ENCODE assay signal across 20 cellular contexts in the genomic region with DNA sequence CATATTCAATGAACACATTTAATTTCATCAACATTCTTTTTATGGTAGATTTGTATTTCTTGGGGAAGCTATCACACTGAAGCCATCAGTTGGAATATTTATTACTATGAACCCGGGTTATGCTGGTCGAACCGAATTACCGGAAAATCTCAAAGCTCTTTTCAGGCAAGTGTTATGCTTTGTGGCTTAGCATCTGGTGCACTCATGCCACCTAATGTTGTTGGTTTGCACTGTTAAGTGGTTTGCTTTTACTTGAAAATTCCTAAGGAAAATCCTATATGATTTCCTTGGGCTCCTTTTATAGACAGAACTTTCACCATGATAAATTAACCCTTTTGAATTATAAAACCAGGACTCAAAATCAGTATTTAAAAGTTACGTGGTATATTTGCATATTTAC.
A peak's percentile ranks its signal among the peaks of the same experiment; 100 is the strongest.
DNase-seq lines count a peak whose midpoint lies in the region; ATAC-seq and TF ChIP-seq lines count a peak whose summit lies in the region.
"Had no signal": no experiment of that assay in that cellular context is flagged by ENCODE, and none has a peak within 500 bp of the region (broad histone marks: within the 10 kb centered on the region; RNA-seq: fewer than 3 reads in every experiment).

No MANE protein-coding gene starts in this region.

- DNase-seq in GM13977 (ENCODE audit: low spot score) (no peak), SK-MEL-5 (ENCODE audit: low read depth, low spot score) (peak; percentile 9), glutamatergic neuron (no peak), body of pancreas (no peak)
- DNase-seq: activated CD4-positive, alpha-beta T cell treated with anti-CD3 and anti-CD28 coated beads, Interleukin-2, amount 10 ng/mL, durations not matched to agents 24 days and 14 days; activated naive CD8-positive, alpha-beta T cell treated with anti-CD3 and anti-CD28 coated beads, Interleukin-2, amount 50 U/mL, for 24 hours; activated T-cell treated with anti-CD3 and anti-CD28 coated beads, Interleukin-2, amount 50 U/mL, for 48 hours; Karpas-422; NCI-H187; NCI-H774; ovary; SJCRH30; spleen; uterus had no signal

- H3K4me3 ChIP-seq in body of pancreas: no peak overlapping the region
- H3K4me3 ChIP-seq: BLaER1 treated with 17β-estradiol and CSF1 and Interleukin-3, amounts not matched to agents 10 nM and 100 nM; ovary; SJCRH30; spleen; uterus had no signal

- peak; percentile 31; the same call in 1 of the 2 replicates for TF ChIP-seq CTCF in C4-2B (conservative IDR thresholded peaks at IDR 0.05)
- TF ChIP-seq CTCF in GM13977 (IDR thresholded peaks at IDR 0.05; ENCODE audit: extremely low read depth, insufficient read depth, missing control alignments): peak; percentile 9
- no peak for TF ChIP-seq CTCF in glutamatergic neuron (IDR thresholded peaks at IDR 0.05; ENCODE audit: partially characterized antibody, unreplicated experiment)
- no peak for TF ChIP-seq CTCF in body of pancreas (IDR thresholded peaks at IDR 0.05)

- H3K4me1 ChIP-seq in body of pancreas: no peaks in the 10 kb centered on the region
- H3K4me1 ChIP-seq: BLaER1 treated with 17β-estradiol and CSF1 and Interleukin-3, amounts not matched to agents 10 nM and 100 nM; SJCRH30; spleen; uterus had no signal

- 59 to 60% methylated on average over 5 of the region's 5 CpGs for WGBS in body of pancreas, 2 donors

- ATAC-seq in GM18498 (IDR thresholded peaks at IDR 0.05; ENCODE audit: unreplicated experiment) (no peak), GM18519 (IDR thresholded peaks at IDR 0.05; ENCODE audit: low FRiP score, unreplicated experiment) (no peak), HG03442 (IDR thresholded peaks at IDR 0.05; ENCODE audit: unreplicated experiment) (no peak), body of pancreas (no peak)
- ATAC-seq: activated naive CD8-positive, alpha-beta T cell treated with anti-CD3 and anti-CD28 coated beads, Interleukin-2, amount 50 U/mL, for 24 hours had no signal

- H3K36me3 ChIP-seq in body of pancreas (replicated peaks in 1 of 2; ENCODE audit: insufficient read depth in 1 of 2, low read depth in 2 of 2): no peaks in the 10 kb centered on the region
- H3K36me3 ChIP-seq: BLaER1 treated with 17β-estradiol and CSF1 and Interleukin-3, amounts not matched to agents 10 nM and 100 nM; ovary; SJCRH30; spleen; uterus had no signal

- in situ Hi-C loops in GM13977 (cut with MboI; ENCODE audit: low pct_unique_long_range_greater_than_20kb, low sequenced_read_pairs, unreplicated experiment): no loop called here
- in situ Hi-C loops in SK-MEL-5 (cut with HindIII; ENCODE audit: low pct_unique_long_range_greater_than_20kb, low sequenced_read_pairs): no loop called here

- H3K4me3 Mint-ChIP-seq in glutamatergic neuron (ENCODE audit: unreplicated experiment): no peak overlapping the region
- H3K4me3 Mint-ChIP-seq: activated CD4-positive, alpha-beta T cell treated with anti-CD3 and anti-CD28 coated beads, Interleukin-2, amount 10 ng/mL, durations not matched to agents 24 days and 14 days; activated naive CD8-positive, alpha-beta T cell treated with anti-CD3 and anti-CD28 coated beads, Interleukin-2, amount 50 U/mL, for 24 hours had no signal

- intact Hi-C loops in body of pancreas (cut with DNase I): no loop called here

- H3K27ac Mint-ChIP-seq in glutamatergic neuron (ENCODE audit: unreplicated experiment): peak overlapping the region; percentile 62
- H3K27ac Mint-ChIP-seq: activated CD4-positive, alpha-beta T cell treated with anti-CD3 and anti-CD28 coated beads, Interleukin-2, amount 10 ng/mL, durations not matched to agents 24 days and 14 days; activated naive CD8-positive, alpha-beta T cell treated with anti-CD3 and anti-CD28 coated beads, Interleukin-2, amount 50 U/mL, for 24 hours had no signal

- H3K27ac ChIP-seq in C4-2B (no peak overlapping the region), body of pancreas (no peak overlapping the region)
- H3K27ac ChIP-seq: BLaER1 treated with 17β-estradiol and CSF1 and Interleukin-3, amounts not matched to agents 10 nM and 100 nM; epithelial cell of prostate; ovary; SJCRH30; spleen; uterus had no signal

- peaks cover 8% of the 10 kb centered on the region for H3K36me3 Mint-ChIP-seq in glutamatergic neuron (ENCODE audit: unreplicated experiment)

- no peaks in the 10 kb centered on the region for H3K27me3 ChIP-seq in body of pancreas
- H3K27me3 ChIP-seq: BLaER1 treated with 17β-estradiol and CSF1 and Interleukin-3, amounts not matched to agents 10 nM and 100 nM; ovary; SJCRH30; uterus had no signal

- no peaks in the 10 kb centered on the region for H3K27me3 Mint-ChIP-seq in glutamatergic neuron (ENCODE audit: unreplicated experiment)
- H3K27me3 Mint-ChIP-seq: activated CD4-positive, alpha-beta T cell treated with anti-CD3 and anti-CD28 coated beads, Interleukin-2, amount 10 ng/mL, durations not matched to agents 24 days and 14 days had no signal

- no peak for TF ChIP-seq POLR2A in body of pancreas (IDR thresholded peaks at IDR 0.05)

- H3K4me1 Mint-ChIP-seq in glutamatergic neuron (ENCODE audit: low read depth, unreplicated experiment): peaks cover 24% of the 10 kb centered on the region
- H3K4me1 Mint-ChIP-seq: activated CD4-positive, alpha-beta T cell treated with anti-CD3 and anti-CD28 coated beads, Interleukin-2, amount 10 ng/mL, durations not matched to agents 24 days and 14 days; activated naive CD8-positive, alpha-beta T cell treated with anti-CD3 and anti-CD28 coated beads, Interleukin-2, amount 50 U/mL, for 24 hours had no signal

- peaks cover 3% of the 10 kb centered on the region for H3K9me3 Mint-ChIP-seq in glutamatergic neuron (ENCODE audit: unreplicated experiment)
- H3K9me3 Mint-ChIP-seq: activated CD4-positive, alpha-beta T cell treated with anti-CD3 and anti-CD28 coated beads, Interleukin-2, amount 10 ng/mL, durations not matched to agents 24 days and 14 days; activated naive CD8-positive, alpha-beta T cell treated with anti-CD3 and anti-CD28 coated beads, Interleukin-2, amount 50 U/mL, for 24 hours had no signal

- no peaks in the 10 kb centered on the region for H3K9me3 ChIP-seq in body of pancreas
- H3K9me3 ChIP-seq: ovary, SJCRH30, spleen, uterus had no signal

Comparison
In these comparisons a context has a peak if more than half of its experiments do, and no peak if none do; other contexts are left out.
1. CTCF ChIP-seq: peak in C4-2B (single experiment) and GM13977 (single experiment); none in glutamatergic neuron (single experiment) and body of pancreas (0 of 7).